Comparison of ENCODE assay signal across 13 cellular contexts in genomic region chr5:31771500-31771899, GRCh38.
DNase-seq lines count a peak whose midpoint lies in the region; ATAC-seq and TF ChIP-seq lines count a peak whose summit lies in the region.
"Had no signal": no experiment of that assay in that cellular context is flagged by ENCODE, and none has a peak within 500 bp of the region (broad histone marks: within the 10 kb centered on the region; RNA-seq: fewer than 3 reads in every experiment).

No MANE protein-coding gene starts in this region.

- peaks cover 17% of the 10 kb centered on the region for H3K36me3 Mint-ChIP-seq in glutamatergic neuron (ENCODE audit: unreplicated experiment)
- H3K36me3 Mint-ChIP-seq: activated naive CD8-positive, alpha-beta T cell; CD8-positive, alpha-beta T cell had no signal

- peaks cover 2% of the 10 kb centered on the region for H3K9me3 Mint-ChIP-seq in glutamatergic neuron (ENCODE audit: unreplicated experiment)
- H3K9me3 Mint-ChIP-seq: CD8-positive, alpha-beta T cell had no signal

- peaks cover 11% of the 10 kb centered on the region for H3K4me1 Mint-ChIP-seq in glutamatergic neuron (ENCODE audit: low read depth, unreplicated experiment)

- ATAC-seq in HG02610 (IDR thresholded peaks at IDR 0.05; ENCODE audit: unreplicated experiment) (peak; percentile 3), HG03432 (IDR thresholded peaks at IDR 0.05; ENCODE audit: unreplicated experiment) (peak; percentile 17)
- ATAC-seq: CD8-positive, alpha-beta T cell had no signal

- H3K27me3 Mint-ChIP-seq in glutamatergic neuron (ENCODE audit: unreplicated experiment), result peaks cover 3% of the 10 kb centered on the region
- H3K27me3 Mint-ChIP-seq: activated naive CD8-positive, alpha-beta T cell had no signal

- DNase-seq in GM19240 (ENCODE audit: insufficient read length, low spot score) (peak; percentile 18), glutamatergic neuron (no peak), NCI-H69 (lab: John Stamatoyannopoulos, UW) (no peak), caudate nucleus (lab: John Stamatoyannopoulos, UW) (no peak), SHP77 treated with DMSO at 0.1 percent for 48 hours (lab: John Stamatoyannopoulos, UW) (no peak), kidney tubule cell (ENCODE audit: low spot score) (no peak)
- DNase-seq: CD8-positive, alpha-beta T cell; cerebellar nuclear complex; RPMI8226; stimulated activated CD4-positive, alpha-beta T cell treated with anti-CD3 and anti-CD28 coated beads, Interleukin-4, amount 100 ng/mL, for 4 hours had no signal

- H3K4me3 Mint-ChIP-seq in glutamatergic neuron (ENCODE audit: unreplicated experiment), result no peak overlapping the region
- H3K4me3 Mint-ChIP-seq: activated naive CD8-positive, alpha-beta T cell; CD8-positive, alpha-beta T cell had no signal

- H3K27ac Mint-ChIP-seq in glutamatergic neuron (ENCODE audit: unreplicated experiment), result peak overlapping the region; percentile 24
- H3K27ac Mint-ChIP-seq: activated naive CD8-positive, alpha-beta T cell; CD8-positive, alpha-beta T cell had no signal

- no peak for TF ChIP-seq CTCF in glutamatergic neuron (IDR thresholded peaks at IDR 0.05; ENCODE audit: partially characterized antibody, unreplicated experiment)

- H3K27ac ChIP-seq in caudate nucleus (ENCODE audit: low read depth, low read length), result no peak overlapping the region
